ENCODE assay signal across 1 cellular context in genomic region chr14:96623676-96624484, GRCh38.
TF ChIP-seq lines count a peak whose summit lies in the region.

No MANE protein-coding gene starts in this region.

TF ChIP-seq in GM23338, 12 proteins besides CTCF, POLR2A, EP300 and RAD21:
- TF ChIP-seq, protein P1, sequence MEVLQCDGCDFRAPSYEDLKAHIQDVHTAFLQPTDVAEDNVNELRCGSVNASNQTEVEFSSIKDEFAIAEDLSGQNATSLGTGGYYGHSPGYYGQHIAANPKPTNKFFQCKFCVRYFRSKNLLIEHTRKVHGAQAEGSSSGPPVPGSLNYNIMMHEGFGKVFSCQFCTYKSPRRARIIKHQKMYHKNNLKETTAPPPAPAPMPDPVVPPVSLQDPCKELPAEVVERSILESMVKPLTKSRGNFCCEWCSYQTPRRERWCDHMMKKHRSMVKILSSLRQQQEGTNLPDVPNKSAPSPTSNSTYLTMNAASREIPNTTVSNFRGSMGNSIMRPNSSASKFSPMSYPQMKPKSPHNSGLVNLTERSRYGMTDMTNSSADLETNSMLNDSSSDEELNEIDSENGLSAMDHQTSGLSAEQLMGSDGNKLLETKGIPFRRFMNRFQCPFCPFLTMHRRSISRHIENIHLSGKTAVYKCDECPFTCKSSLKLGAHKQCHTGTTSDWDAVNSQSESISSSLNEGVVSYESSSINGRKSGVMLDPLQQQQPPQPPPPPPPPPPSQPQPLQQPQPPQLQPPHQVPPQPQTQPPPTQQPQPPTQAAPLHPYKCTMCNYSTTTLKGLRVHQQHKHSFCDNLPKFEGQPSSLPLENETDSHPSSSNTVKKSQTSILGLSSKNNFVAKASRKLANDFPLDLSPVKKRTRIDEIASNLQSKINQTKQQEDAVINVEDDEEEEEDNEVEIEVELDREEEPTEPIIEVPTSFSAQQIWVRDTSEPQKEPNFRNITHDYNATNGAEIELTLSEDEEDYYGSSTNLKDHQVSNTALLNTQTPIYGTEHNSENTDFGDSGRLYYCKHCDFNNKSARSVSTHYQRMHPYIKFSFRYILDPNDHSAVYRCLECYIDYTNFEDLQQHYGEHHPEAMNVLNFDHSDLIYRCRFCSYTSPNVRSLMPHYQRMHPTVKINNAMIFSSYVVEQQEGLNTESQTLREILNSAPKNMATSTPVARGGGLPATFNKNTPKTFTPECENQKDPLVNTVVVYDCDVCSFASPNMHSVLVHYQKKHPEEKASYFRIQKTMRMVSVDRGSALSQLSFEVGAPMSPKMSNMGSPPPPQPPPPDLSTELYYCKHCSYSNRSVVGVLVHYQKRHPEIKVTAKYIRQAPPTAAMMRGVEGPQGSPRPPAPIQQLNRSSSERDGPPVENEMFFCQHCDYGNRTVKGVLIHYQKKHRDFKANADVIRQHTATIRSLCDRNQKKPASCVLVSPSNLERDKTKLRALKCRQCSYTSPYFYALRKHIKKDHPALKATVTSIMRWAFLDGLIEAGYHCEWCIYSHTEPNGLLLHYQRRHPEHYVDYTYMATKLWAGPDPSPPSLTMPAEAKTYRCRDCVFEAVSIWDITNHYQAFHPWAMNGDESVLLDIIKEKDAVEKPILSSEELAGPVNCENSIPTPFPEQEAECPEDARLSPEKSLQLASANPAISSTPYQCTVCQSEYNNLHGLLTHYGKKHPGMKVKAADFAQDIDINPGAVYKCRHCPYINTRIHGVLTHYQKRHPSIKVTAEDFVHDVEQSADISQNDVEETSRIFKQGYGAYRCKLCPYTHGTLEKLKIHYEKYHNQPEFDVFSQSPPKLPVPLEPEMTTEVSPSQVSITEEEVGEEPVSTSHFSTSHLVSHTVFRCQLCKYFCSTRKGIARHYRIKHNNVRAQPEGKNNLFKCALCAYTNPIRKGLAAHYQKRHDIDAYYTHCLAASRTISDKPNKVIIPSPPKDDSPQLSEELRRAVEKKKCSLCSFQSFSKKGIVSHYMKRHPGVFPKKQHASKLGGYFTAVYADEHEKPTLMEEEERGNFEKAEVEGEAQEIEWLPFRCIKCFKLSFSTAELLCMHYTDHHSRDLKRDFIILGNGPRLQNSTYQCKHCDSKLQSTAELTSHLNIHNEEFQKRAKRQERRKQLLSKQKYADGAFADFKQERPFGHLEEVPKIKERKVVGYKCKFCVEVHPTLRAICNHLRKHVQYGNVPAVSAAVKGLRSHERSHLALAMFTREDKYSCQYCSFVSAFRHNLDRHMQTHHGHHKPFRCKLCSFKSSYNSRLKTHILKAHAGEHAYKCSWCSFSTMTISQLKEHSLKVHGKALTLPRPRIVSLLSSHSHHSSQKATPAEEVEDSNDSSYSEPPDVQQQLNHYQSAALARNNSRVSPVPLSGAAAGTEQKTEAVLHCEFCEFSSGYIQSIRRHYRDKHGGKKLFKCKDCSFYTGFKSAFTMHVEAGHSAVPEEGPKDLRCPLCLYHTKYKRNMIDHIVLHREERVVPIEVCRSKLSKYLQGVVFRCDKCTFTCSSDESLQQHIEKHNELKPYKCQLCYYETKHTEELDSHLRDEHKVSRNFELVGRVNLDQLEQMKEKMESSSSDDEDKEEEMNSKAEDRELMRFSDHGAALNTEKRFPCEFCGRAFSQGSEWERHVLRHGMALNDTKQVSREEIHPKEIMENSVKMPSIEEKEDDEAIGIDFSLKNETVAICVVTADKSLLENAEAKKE (CRISPR knock-in tag; IDR thresholded peaks at IDR 0.05) = no peak
- TF ChIP-seq POLR2AphosphoS5 (IDR thresholded peaks at IDR 0.05; ENCODE audit: low read depth) = no peak
- TF ChIP-seq JUNB (IDR thresholded peaks at IDR 0.05; ENCODE audit: unreplicated experiment) = no peak
- no peak for TF ChIP-seq NANOG (IDR thresholded peaks at IDR 0.05; ENCODE audit: borderline replicate concordance)
- TF ChIP-seq EZH2 (IDR thresholded peaks at IDR 0.05; ENCODE audit: low read depth, unreplicated experiment) = no peak
- no peak for TF ChIP-seq EZH2phosphoT487 (IDR thresholded peaks at IDR 0.05; ENCODE audit: unreplicated experiment)
- no peak for TF ChIP-seq ZNF114 (CRISPR knock-in tag; IDR thresholded peaks at IDR 0.05)
- TF ChIP-seq ZNF331 (CRISPR knock-in tag; IDR thresholded peaks at IDR 0.05; ENCODE audit: low read depth) = no peak
- no peak for TF ChIP-seq STAT1 (IDR thresholded peaks at IDR 0.05; ENCODE audit: unreplicated experiment)
- TF ChIP-seq, protein P2, sequence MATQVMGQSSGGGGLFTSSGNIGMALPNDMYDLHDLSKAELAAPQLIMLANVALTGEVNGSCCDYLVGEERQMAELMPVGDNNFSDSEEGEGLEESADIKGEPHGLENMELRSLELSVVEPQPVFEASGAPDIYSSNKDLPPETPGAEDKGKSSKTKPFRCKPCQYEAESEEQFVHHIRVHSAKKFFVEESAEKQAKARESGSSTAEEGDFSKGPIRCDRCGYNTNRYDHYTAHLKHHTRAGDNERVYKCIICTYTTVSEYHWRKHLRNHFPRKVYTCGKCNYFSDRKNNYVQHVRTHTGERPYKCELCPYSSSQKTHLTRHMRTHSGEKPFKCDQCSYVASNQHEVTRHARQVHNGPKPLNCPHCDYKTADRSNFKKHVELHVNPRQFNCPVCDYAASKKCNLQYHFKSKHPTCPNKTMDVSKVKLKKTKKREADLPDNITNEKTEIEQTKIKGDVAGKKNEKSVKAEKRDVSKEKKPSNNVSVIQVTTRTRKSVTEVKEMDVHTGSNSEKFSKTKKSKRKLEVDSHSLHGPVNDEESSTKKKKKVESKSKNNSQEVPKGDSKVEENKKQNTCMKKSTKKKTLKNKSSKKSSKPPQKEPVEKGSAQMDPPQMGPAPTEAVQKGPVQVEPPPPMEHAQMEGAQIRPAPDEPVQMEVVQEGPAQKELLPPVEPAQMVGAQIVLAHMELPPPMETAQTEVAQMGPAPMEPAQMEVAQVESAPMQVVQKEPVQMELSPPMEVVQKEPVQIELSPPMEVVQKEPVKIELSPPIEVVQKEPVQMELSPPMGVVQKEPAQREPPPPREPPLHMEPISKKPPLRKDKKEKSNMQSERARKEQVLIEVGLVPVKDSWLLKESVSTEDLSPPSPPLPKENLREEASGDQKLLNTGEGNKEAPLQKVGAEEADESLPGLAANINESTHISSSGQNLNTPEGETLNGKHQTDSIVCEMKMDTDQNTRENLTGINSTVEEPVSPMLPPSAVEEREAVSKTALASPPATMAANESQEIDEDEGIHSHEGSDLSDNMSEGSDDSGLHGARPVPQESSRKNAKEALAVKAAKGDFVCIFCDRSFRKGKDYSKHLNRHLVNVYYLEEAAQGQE (IDR thresholded peaks at IDR 0.05; ENCODE audit: unreplicated experiment) = no peak
- no peak for TF ChIP-seq ETS1 (IDR thresholded peaks at IDR 0.05)
- no peak for TF ChIP-seq CREB1 (CRISPR knock-in tag; IDR thresholded peaks at IDR 0.05; ENCODE audit: low read depth)
TF ChIP-seq in GM23338: peak in this region for 0.
